ENCODE assay signal across 1 cellular context in the genomic region with DNA sequence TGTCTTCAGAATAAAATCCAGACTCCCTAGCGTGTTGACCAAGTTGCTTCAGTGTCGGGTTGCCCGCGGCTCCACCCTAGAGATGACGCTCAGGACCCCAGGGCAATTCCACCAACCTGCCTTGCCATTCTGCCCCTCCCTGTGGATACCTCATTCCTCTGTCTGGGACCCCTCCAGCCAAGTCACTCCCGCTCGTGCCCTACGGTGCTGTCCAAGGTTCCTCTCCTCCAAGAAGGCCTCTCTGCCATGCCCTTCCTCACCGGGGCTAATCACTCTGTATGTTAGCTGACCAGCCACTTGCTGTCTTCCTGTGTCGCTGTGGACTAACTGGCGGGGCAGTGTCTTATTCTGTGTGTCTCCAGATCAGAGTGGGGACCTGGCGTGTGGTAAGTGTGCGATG.
A peak's percentile ranks its signal among the peaks of the same experiment; 100 is the strongest.
TF ChIP-seq lines count a peak whose summit lies in the region.

No MANE protein-coding gene starts in this region.

TF ChIP-seq in HEK293, 187 proteins besides CTCF, POLR2A, EP300 and RAD21 (continued from another document):
- TF ChIP-seq, protein P1, sequence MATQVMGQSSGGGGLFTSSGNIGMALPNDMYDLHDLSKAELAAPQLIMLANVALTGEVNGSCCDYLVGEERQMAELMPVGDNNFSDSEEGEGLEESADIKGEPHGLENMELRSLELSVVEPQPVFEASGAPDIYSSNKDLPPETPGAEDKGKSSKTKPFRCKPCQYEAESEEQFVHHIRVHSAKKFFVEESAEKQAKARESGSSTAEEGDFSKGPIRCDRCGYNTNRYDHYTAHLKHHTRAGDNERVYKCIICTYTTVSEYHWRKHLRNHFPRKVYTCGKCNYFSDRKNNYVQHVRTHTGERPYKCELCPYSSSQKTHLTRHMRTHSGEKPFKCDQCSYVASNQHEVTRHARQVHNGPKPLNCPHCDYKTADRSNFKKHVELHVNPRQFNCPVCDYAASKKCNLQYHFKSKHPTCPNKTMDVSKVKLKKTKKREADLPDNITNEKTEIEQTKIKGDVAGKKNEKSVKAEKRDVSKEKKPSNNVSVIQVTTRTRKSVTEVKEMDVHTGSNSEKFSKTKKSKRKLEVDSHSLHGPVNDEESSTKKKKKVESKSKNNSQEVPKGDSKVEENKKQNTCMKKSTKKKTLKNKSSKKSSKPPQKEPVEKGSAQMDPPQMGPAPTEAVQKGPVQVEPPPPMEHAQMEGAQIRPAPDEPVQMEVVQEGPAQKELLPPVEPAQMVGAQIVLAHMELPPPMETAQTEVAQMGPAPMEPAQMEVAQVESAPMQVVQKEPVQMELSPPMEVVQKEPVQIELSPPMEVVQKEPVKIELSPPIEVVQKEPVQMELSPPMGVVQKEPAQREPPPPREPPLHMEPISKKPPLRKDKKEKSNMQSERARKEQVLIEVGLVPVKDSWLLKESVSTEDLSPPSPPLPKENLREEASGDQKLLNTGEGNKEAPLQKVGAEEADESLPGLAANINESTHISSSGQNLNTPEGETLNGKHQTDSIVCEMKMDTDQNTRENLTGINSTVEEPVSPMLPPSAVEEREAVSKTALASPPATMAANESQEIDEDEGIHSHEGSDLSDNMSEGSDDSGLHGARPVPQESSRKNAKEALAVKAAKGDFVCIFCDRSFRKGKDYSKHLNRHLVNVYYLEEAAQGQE (tag by site-specific recombination; IDR thresholded peaks at IDR 0.05): peak; percentile 77
- TF ChIP-seq KLF9 (tag by site-specific recombination; IDR thresholded peaks at IDR 0.05; ENCODE audit: low read depth) (no peak), ZNF544 (tag by site-specific recombination; IDR thresholded peaks at IDR 0.05) (no peak), GLI2 (tag by site-specific recombination; IDR thresholded peaks at IDR 0.05; ENCODE audit: borderline replicate concordance, low read depth) (no peak), ZBTB1 (tag by site-specific recombination; IDR thresholded peaks at IDR 0.05) (no peak)
